In genomic region chr1:186183970-186184628, GRCh38 we compare ENCODE assay signal across 10 cellular contexts.
DNase-seq lines count a peak whose midpoint lies in the region; ATAC-seq, FAIRE-seq and TF ChIP-seq lines count a peak whose summit lies in the region.
"Had no signal": no experiment of that assay in that cellular context is flagged by ENCODE, and none has a peak within 500 bp of the region (broad histone marks: within the 10 kb centered on the region; RNA-seq: fewer than 3 reads in every experiment).

No MANE protein-coding gene starts in this region.

- H3K79me2 ChIP-seq in keratinocyte (ENCODE audit: control insufficient read depth, insufficient read depth, low read length), result no peaks in the 10 kb centered on the region

- H3K4me1 ChIP-seq in keratinocyte (ENCODE audit: control insufficient read depth, extremely low read depth, insufficient read depth, low read length), result peaks cover 55% of the 10 kb centered on the region
- H3K4me1 ChIP-seq in psoas muscle, result no peaks in the 10 kb centered on the region

- peak overlapping the region; percentile 86 for H3K27ac ChIP-seq in keratinocyte (ENCODE audit: control insufficient read depth, insufficient read depth, low read length)
- H3K27ac ChIP-seq in psoas muscle, result no peak overlapping the region

- ATAC-seq in GM18498 (IDR thresholded peaks at IDR 0.05; ENCODE audit: unreplicated experiment) (peak; percentile 70), GM21723 (IDR thresholded peaks at IDR 0.05; ENCODE audit: unreplicated experiment) (peak; percentile 64), HG03575 (IDR thresholded peaks at IDR 0.05; ENCODE audit: extremely low read depth, insufficient number of reproducible peaks, low FRiP score, unreplicated experiment) (peak; percentile 44), psoas muscle (no peak)

- dilution Hi-C loops in keratinocyte (cut with MboI; ENCODE audit: extremely low pct_ligation_motif_present, low sequenced_read_pairs), result no loop called here

- no peaks in the 10 kb centered on the region for H3K27me3 ChIP-seq in keratinocyte (ENCODE audit: control insufficient read depth, extremely low read depth, insufficient read depth, low read length)
- no peaks in the 10 kb centered on the region for H3K27me3 ChIP-seq in psoas muscle (ENCODE audit: insufficient read depth in 3 of 3, low read length in 2 of 3)
- H3K27me3 ChIP-seq: tibial nerve had no signal

- TF ChIP-seq CTCF in keratinocyte (optimal IDR thresholded peaks at IDR 0.05 in 1 of 3, IDR thresholded peaks at IDR 0.05 in 1 of 3, conservative IDR thresholded peaks at IDR 0.05 in 1 of 3; ENCODE audit: extremely low read depth in 1 of 3, insufficient read depth in 2 of 3, low read length in 3 of 3) (no peak), psoas muscle (IDR thresholded peaks at IDR 0.05) (no peak)

- WGBS in psoas muscle, 3 donors, result 21 to 29% (median 23%) methylated on average over 5 of the region's 5 CpGs

- H3K9me1 ChIP-seq in keratinocyte (ENCODE audit: control insufficient read depth, extremely low read depth, insufficient read depth, low read length), result no peaks in the 10 kb centered on the region

- peak overlapping the region; percentile 50 for H3K4me2 ChIP-seq in keratinocyte (ENCODE audit: control insufficient read depth, extremely low read depth, insufficient read depth, low read depth, low read length)

- H2AFZ ChIP-seq in keratinocyte (ENCODE audit: control insufficient read depth, low read length), result peak overlapping the region; percentile 20

- H3K36me3 ChIP-seq in keratinocyte (ENCODE audit: control insufficient read depth in 2 of 2, extremely low read depth in 1 of 2, insufficient read depth in 2 of 2, low read length in 2 of 2) (no peaks in the 10 kb centered on the region), psoas muscle (ENCODE audit: insufficient read depth in 1 of 2, low read depth in 1 of 2) (no peaks in the 10 kb centered on the region)
- H3K36me3 ChIP-seq: tibial nerve had no signal

- no peaks in the 10 kb centered on the region for H4K20me1 ChIP-seq in keratinocyte (ENCODE audit: control insufficient read depth, extremely low read depth, insufficient read depth, low read length)

- H3K9ac ChIP-seq in keratinocyte (ENCODE audit: control insufficient read depth, extremely low read depth, insufficient read depth, low read length), result peak overlapping the region; percentile 32

- intact Hi-C loops in psoas muscle (cut with DNase I), result no loop called here

- FAIRE-seq in keratinocyte (lab: Jason Lieb, UNC), result no peak

- H3K4me3 ChIP-seq in keratinocyte (ENCODE audit: control insufficient read depth in 2 of 3, extremely low read depth in 1 of 3, insufficient read depth in 2 of 3, low read depth in 1 of 3, low read length in 3 of 3) (no peak overlapping the region), psoas muscle (no peak overlapping the region)
- H3K4me3 ChIP-seq: tibial nerve had no signal

- no peaks in the 10 kb centered on the region for H3K9me3 ChIP-seq in keratinocyte (ENCODE audit: control insufficient read depth, low read depth, low read length)
- H3K9me3 ChIP-seq in psoas muscle, result no peaks in the 10 kb centered on the region
- H3K9me3 ChIP-seq: tibial nerve had no signal

- no peak for DNase-seq in keratinocyte (ENCODE audit: low read depth, low spot score)
- no peak for DNase-seq in hepatic stellate cell (ENCODE audit: low spot score)
- DNase-seq in psoas muscle, result no peak
- DNase-seq in NCI-H2029 treated with DMSO at 0.1 percent for 48 hours (lab: John Stamatoyannopoulos, UW), result no peak
- no peak for DNase-seq in anterior cingulate cortex (lab: John Stamatoyannopoulos, UW)
- DNase-seq: naive B cell had no signal

Comparison
In these comparisons a context has a peak if more than half of its experiments do, and no peak if none do; other contexts are left out.
1. ATAC-seq: peak in GM18498 (single experiment), GM21723 (single experiment) and HG03575 (single experiment); none in psoas muscle (0 of 4).